7 cellular contexts compared by ENCODE assay signal in the genomic region with DNA sequence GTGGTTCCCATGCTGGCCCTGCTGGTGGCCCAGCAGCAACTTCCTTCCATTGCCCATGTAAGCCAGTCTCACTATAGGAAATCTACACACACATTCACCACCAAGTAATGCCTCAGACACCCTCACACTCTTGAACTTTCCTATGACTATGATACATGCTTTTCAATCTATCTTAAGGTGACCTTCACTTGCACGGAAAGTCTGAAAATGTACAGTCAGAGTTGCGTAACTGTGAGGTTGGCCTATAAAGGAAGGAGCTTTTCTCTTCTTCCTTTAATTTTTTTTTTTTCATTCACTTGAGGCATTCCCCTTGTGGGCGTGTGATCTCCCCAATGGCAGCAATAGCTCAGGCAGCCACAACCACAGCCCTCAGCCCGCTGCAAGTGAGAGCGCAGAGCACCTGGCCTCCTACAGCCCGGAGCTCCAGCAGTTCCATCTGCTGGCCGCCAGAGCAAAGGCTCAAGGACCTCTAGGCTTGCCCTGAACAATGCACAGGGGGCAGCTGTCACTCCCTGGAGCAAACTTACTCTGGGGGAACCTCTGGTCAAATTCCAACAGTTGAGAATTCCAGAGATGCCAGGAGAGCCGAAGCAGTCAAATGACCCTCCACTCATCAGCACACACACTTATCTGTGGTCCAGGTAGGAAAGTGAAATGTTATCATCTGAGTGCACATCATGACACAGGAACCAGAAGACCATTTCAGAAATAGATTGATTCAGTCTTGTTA.
A peak's percentile ranks its signal among the peaks of the same experiment; 100 is the strongest.
DNase-seq lines count a peak whose midpoint lies in the region; ATAC-seq and TF ChIP-seq lines count a peak whose summit lies in the region.

No MANE protein-coding gene starts in this region.

- H3K9me3 ChIP-seq in psoas muscle: no peaks in the 10 kb centered on the region

- CTCF ChIA-PET in WTC11 (lab: Charles Lee): interaction anchor here (0.7 to 1.6 kb wide), 5 partner anchors 9 to 137 kb away, joined by 3 to 11 read pairs (median 5); no protein-coding TSS in a partner anchor

- no peaks in the 10 kb centered on the region for H3K4me1 ChIP-seq in psoas muscle

- 58 to 65% (median 58%) methylated on average over 8 of the region's 8 CpGs for WGBS in psoas muscle, 3 donors

- no peaks in the 10 kb centered on the region for H3K36me3 ChIP-seq in psoas muscle (ENCODE audit: insufficient read depth in 1 of 2, low read depth in 1 of 2)

- H3K27ac Mint-ChIP-seq in WTC11 (no peak overlapping the region), nephron progenitor cell (no peak overlapping the region)

- peaks cover 25% of the 10 kb centered on the region for H3K36me3 Mint-ChIP-seq in WTC11
- peaks cover 18% of the 10 kb centered on the region for H3K36me3 Mint-ChIP-seq in nephron progenitor cell (ENCODE audit: low read depth)

- H3K9me3 Mint-ChIP-seq in WTC11 (peaks cover 34% of the 10 kb centered on the region), nephron progenitor cell (peaks cover 36% of the 10 kb centered on the region)

- intact Hi-C loops in psoas muscle (cut with DNase I): no loop called here

- no peak overlapping the region for H3K4me3 ChIP-seq in psoas muscle

- peaks cover 10% of the 10 kb centered on the region for H3K4me1 Mint-ChIP-seq in WTC11
- H3K4me1 Mint-ChIP-seq in nephron progenitor cell: peaks cover 8% of the 10 kb centered on the region

- DNase-seq in WTC11 (ENCODE audit: low spot score): peak; percentile 49
- peak; percentile 45 for DNase-seq in effector CD4-positive, alpha-beta T cell
- DNase-seq in stimulated activated CD4-positive, alpha-beta T cell treated with anti-CD3 and anti-CD28 coated beads, TNF-alpha, amount 100 ng/mL, for 24 hours (ENCODE audit: low read depth in 3 of 3): peak; percentile 58 to 85 (median 75)
- DNase-seq in psoas muscle: no peak
- no peak for DNase-seq in nephron progenitor cell

- no peak overlapping the region for H3K4me3 Mint-ChIP-seq in WTC11
- no peak overlapping the region for H3K4me3 Mint-ChIP-seq in nephron progenitor cell

- H3K27me3 Mint-ChIP-seq in WTC11 (ENCODE audit: low read depth): peaks cover 8% of the 10 kb centered on the region
- H3K27me3 Mint-ChIP-seq in nephron progenitor cell (ENCODE audit: low read depth, poor library complexity): peaks cover 20% of the 10 kb centered on the region

- POLR2A ChIA-PET in WTC11 (lab: Charles Lee): no interaction called here

- H3K27me3 ChIP-seq in psoas muscle (ENCODE audit: insufficient read depth in 3 of 3, low read length in 2 of 3): no peaks in the 10 kb centered on the region

- peak; percentile 95 for ATAC-seq in GM19372 (IDR thresholded peaks at IDR 0.05; ENCODE audit: low read depth, unreplicated experiment)
- peak; percentile 93 for ATAC-seq in HG03159 (IDR thresholded peaks at IDR 0.05; ENCODE audit: unreplicated experiment)
- peak; percentile 100 for ATAC-seq in WTC11
- no peak for ATAC-seq in psoas muscle

- H3K27ac ChIP-seq in psoas muscle: no peak overlapping the region

- TF ChIP-seq CTCF in WTC11 (IDR thresholded peaks at IDR 0.05) (no peak), psoas muscle (IDR thresholded peaks at IDR 0.05) (no peak), nephron progenitor cell (IDR thresholded peaks at IDR 0.05) (no peak)

TF ChIP-seq in WTC11, 78 proteins besides CTCF, POLR2A, EP300 and RAD21 (continues in another document):
- TF ChIP-seq ZNF416 (CRISPR knock-in tag; IDR thresholded peaks at IDR 0.05): no peak
- TF ChIP-seq, protein P1, sequence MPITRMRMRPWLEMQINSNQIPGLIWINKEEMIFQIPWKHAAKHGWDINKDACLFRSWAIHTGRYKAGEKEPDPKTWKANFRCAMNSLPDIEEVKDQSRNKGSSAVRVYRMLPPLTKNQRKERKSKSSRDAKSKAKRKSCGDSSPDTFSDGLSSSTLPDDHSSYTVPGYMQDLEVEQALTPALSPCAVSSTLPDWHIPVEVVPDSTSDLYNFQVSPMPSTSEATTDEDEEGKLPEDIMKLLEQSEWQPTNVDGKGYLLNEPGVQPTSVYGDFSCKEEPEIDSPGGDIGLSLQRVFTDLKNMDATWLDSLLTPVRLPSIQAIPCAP (CRISPR knock-in tag; IDR thresholded peaks at IDR 0.05): no peak
- TF ChIP-seq JUN (CRISPR knock-in tag; IDR thresholded peaks at IDR 0.05): no peak
- TF ChIP-seq TEAD4 (CRISPR knock-in tag; IDR thresholded peaks at IDR 0.05): no peak
- no peak for TF ChIP-seq FOXJ3 (CRISPR knock-in tag; IDR thresholded peaks at IDR 0.05; ENCODE audit: borderline replicate concordance)
- TF ChIP-seq TEAD1 (CRISPR knock-in tag; IDR thresholded peaks at IDR 0.05): no peak
- TF ChIP-seq SP1 (CRISPR knock-in tag; conservative IDR thresholded peaks at IDR 0.05): no peak
- TF ChIP-seq, protein P2, sequence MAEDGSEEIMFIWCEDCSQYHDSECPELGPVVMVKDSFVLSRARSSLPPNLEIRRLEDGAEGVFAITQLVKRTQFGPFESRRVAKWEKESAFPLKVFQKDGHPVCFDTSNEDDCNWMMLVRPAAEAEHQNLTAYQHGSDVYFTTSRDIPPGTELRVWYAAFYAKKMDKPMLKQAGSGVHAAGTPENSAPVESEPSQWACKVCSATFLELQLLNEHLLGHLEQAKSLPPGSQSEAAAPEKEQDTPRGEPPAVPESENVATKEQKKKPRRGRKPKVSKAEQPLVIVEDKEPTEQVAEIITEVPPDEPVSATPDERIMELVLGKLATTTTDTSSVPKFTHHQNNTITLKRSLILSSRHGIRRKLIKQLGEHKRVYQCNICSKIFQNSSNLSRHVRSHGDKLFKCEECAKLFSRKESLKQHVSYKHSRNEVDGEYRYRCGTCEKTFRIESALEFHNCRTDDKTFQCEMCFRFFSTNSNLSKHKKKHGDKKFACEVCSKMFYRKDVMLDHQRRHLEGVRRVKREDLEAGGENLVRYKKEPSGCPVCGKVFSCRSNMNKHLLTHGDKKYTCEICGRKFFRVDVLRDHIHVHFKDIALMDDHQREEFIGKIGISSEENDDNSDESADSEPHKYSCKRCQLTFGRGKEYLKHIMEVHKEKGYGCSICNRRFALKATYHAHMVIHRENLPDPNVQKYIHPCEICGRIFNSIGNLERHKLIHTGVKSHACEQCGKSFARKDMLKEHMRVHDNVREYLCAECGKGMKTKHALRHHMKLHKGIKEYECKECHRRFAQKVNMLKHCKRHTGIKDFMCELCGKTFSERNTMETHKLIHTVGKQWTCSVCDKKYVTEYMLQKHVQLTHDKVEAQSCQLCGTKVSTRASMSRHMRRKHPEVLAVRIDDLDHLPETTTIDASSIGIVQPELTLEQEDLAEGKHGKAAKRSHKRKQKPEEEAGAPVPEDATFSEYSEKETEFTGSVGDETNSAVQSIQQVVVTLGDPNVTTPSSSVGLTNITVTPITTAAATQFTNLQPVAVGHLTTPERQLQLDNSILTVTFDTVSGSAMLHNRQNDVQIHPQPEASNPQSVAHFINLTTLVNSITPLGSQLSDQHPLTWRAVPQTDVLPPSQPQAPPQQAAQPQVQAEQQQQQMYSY (CRISPR knock-in tag; IDR thresholded peaks at IDR 0.05): no peak
- TF ChIP-seq, protein P3, sequence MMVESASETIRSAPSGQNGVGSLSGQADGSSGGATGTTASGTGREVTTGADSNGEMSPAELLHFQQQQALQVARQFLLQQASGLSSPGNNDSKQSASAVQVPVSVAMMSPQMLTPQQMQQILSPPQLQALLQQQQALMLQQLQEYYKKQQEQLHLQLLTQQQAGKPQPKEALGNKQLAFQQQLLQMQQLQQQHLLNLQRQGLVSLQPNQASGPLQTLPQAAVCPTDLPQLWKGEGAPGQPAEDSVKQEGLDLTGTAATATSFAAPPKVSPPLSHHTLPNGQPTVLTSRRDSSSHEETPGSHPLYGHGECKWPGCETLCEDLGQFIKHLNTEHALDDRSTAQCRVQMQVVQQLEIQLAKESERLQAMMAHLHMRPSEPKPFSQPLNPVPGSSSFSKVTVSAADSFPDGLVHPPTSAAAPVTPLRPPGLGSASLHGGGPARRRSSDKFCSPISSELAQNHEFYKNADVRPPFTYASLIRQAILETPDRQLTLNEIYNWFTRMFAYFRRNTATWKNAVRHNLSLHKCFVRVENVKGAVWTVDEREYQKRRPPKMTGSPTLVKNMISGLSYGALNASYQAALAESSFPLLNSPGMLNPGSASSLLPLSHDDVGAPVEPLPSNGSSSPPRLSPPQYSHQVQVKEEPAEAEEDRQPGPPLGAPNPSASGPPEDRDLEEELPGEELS (CRISPR knock-in tag; IDR thresholded peaks at IDR 0.05): no peak
- TF ChIP-seq ATF1 (CRISPR knock-in tag; IDR thresholded peaks at IDR 0.05): no peak
- TF ChIP-seq, protein P4, sequence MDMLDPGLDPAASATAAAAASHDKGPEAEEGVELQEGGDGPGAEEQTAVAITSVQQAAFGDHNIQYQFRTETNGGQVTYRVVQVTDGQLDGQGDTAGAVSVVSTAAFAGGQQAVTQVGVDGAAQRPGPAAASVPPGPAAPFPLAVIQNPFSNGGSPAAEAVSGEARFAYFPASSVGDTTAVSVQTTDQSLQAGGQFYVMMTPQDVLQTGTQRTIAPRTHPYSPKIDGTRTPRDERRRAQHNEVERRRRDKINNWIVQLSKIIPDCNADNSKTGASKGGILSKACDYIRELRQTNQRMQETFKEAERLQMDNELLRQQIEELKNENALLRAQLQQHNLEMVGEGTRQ (CRISPR knock-in tag; IDR thresholded peaks at IDR 0.05): no peak

Comparison
In these comparisons a context has a peak if more than half of its experiments do, and no peak if none do; other contexts are left out.
1. ATAC-seq: peak in GM19372 (single experiment), HG03159 (single experiment) and WTC11 (single experiment); none in psoas muscle (0 of 4).
2. DNase-seq: peak in WTC11 (single experiment), effector CD4-positive, alpha-beta T cell (single experiment) and stimulated activated CD4-positive, alpha-beta T cell treated with anti-CD3 and anti-CD28 coated beads, TNF-alpha, amount 100 ng/mL, for 24 hours (3 of 3); none in psoas muscle (0 of 2) and nephron progenitor cell (single experiment).